In genomic region chr6:89583559-89583958, GRCh38 we compare ENCODE assay signal across 18 cellular contexts.
"Had no signal": no experiment of that assay in that cellular context is flagged by ENCODE, and none has a peak within 500 bp of the region (broad histone marks: within the 10 kb centered on the region; RNA-seq: fewer than 3 reads in every experiment).

No MANE protein-coding gene starts in this region.

- DNase-seq: activated CD4-positive, alpha-beta memory T cell treated with anti-CD3 and anti-CD28 coated beads, Interleukin-2, amount 10 ng/mL, durations not matched to agents 7 days and 5 days; activated CD4-positive, alpha-beta T cell treated with anti-CD3 and anti-CD28 coated beads for 36 hours; activated naive CD8-positive, alpha-beta T cell treated with anti-CD3 and anti-CD28 coated beads, Interleukin-2, amount 10 ng/mL, durations not matched to agents 7 days and 5 days; activated T-cell treated with anti-CD3 and anti-CD28 coated beads, Interleukin-2, amount 50 U/mL, for 48 hours; anterior cingulate cortex; cerebellar nuclear complex; dermis blood vessel endothelial cell; erythroblast; hypothalamus; immature natural killer cell; left colon; mucosa of descending colon; naive thymus-derived CD8-positive, alpha-beta T cell; posterior cingulate gyrus; T-helper 9 cell; tibial artery had no signal

- H3K4me3 ChIP-seq: lung, mucosa of descending colon, skin epidermis, tibial artery had no signal

- ATAC-seq: activated CD4-positive, alpha-beta T cell treated with anti-CD3 and anti-CD28 coated beads for 36 hours; left colon; mucosa of descending colon; naive thymus-derived CD8-positive, alpha-beta T cell had no signal

- H3K36me3 ChIP-seq: tibial artery had no signal

- H3K27ac ChIP-seq: skin epidermis had no signal

- H3K9me3 ChIP-seq: mucosa of descending colon, tibial artery had no signal

- H3K27me3 ChIP-seq: tibial artery had no signal
